ENCODE assay signal across 14 cellular contexts in the genomic region with DNA sequence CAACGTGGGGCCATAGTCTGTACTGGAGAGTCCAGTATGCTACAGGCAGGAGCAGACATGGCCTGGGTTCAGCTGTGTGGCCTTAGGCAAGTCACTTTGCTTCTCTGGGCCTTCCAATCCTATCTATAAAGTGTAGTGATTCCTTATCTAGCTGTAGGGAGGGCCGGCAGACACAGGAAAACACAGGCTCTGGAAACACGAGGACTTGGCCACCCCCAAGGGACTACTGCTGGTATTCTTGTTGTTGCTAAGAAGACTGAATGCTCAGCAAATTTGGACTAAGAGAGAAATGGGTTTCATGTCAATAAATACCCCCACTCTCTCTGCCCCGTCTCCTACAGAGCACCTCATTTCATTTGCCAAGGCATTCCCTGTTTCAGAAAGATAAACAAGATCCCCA.
A peak's percentile ranks its signal among the peaks of the same experiment; 100 is the strongest.
DNase-seq lines count a peak whose midpoint lies in the region; ATAC-seq and TF ChIP-seq lines count a peak whose summit lies in the region.
"Had no signal": no experiment of that assay in that cellular context is flagged by ENCODE, and none has a peak within 500 bp of the region (broad histone marks: within the 10 kb centered on the region; RNA-seq: fewer than 3 reads in every experiment).

No MANE protein-coding gene starts in this region.

- no peaks in the 10 kb centered on the region for H4K20me1 ChIP-seq in hepatocyte (ENCODE audit: insufficient read depth, poor library complexity, severe bottlenecking)

- intact Hi-C loops in thyroid gland (cut with DNase I), result no loop called here

- peak; percentile 3 for DNase-seq in RWPE2 (ENCODE audit: low spot score)
- peak; percentile 8 for DNase-seq in choroid plexus epithelial cell (ENCODE audit: low read depth)
- no peak for DNase-seq in hepatocyte (ENCODE audit: low spot score)
- DNase-seq in thyroid gland, result no peak
- DNase-seq in NCI-H524 (lab: John Stamatoyannopoulos, UW), result no peak
- DNase-seq: ACHN; C1 segment of cervical spinal cord; CD8-positive, alpha-beta memory T cell; NCI-H1105; NCI-H2081 treated with DMSO at 0.1 percent for 48 hours; NCI-H774; OCI-M1 had no signal

- TF ChIP-seq POLR2A in thyroid gland (IDR thresholded peaks at IDR 0.05) (no peak), GM18505 (IDR thresholded peaks at IDR 0.05; ENCODE audit: borderline replicate concordance, extremely low read depth, insufficient read depth, insufficient read length) (no peak)

- H3K27me3 ChIP-seq in RWPE2 (ENCODE audit: insufficient read depth, poor library complexity, severe bottlenecking), result peaks cover 7% of the 10 kb centered on the region
- H3K27me3 ChIP-seq in hepatocyte, result no peaks in the 10 kb centered on the region
- H3K27me3 ChIP-seq in thyroid gland, result no peaks in the 10 kb centered on the region

- H3K27ac ChIP-seq in RWPE2 (ENCODE audit: poor library complexity, severe bottlenecking) (no peak overlapping the region), hepatocyte (peak overlapping the region; percentile 46), thyroid gland (peak overlapping the region; percentile 46 to 85 (median 81))

- H3K36me3 ChIP-seq in RWPE2 (ENCODE audit: low read depth) (no peaks in the 10 kb centered on the region), hepatocyte (replicated peaks; ENCODE audit: insufficient read depth, low read depth) (no peaks in the 10 kb centered on the region), thyroid gland (no peaks in the 10 kb centered on the region)

- no peak overlapping the region for H2AFZ ChIP-seq in hepatocyte

- no peaks in the 10 kb centered on the region for H3K9me3 ChIP-seq in RWPE2 (ENCODE audit: severe bottlenecking)
- H3K9me3 ChIP-seq in hepatocyte (ENCODE audit: low read depth), result no peaks in the 10 kb centered on the region
- no peaks in the 10 kb centered on the region for H3K9me3 ChIP-seq in thyroid gland

- ATAC-seq in RWPE2 (ENCODE audit: low read depth) (no peak), GM18505 (IDR thresholded peaks at IDR 0.05; ENCODE audit: unreplicated experiment) (no peak), SK-N-SH treated with all-trans-retinoic acid at 6 μM for 48 hours (no peak)

- WGBS in hepatocyte (ENCODE audit: low lambda C conversion rate, missing lambda C conversion rate), result 46% methylated on average over 4 of the region's 4 CpGs
- 27 to 28% methylated on average over 4 of the region's 4 CpGs for WGBS in thyroid gland, 2 donors

- TF ChIP-seq CTCF in RWPE2 (IDR thresholded peaks at IDR 0.05; ENCODE audit: poor library complexity, severe bottlenecking) (no peak), choroid plexus epithelial cell (conservative IDR thresholded peaks at IDR 0.05; ENCODE audit: low read depth, low read length) (no peak), hepatocyte (IDR thresholded peaks at IDR 0.05; ENCODE audit: poor library complexity) (no peak), thyroid gland (IDR thresholded peaks at IDR 0.05) (no peak)

- no peaks in the 10 kb centered on the region for H3K79me2 ChIP-seq in hepatocyte

- H3K4me1 ChIP-seq in RWPE2 (ENCODE audit: insufficient read depth, poor library complexity, severe bottlenecking), result no peaks in the 10 kb centered on the region
- peaks cover 6% of the 10 kb centered on the region for H3K4me1 ChIP-seq in hepatocyte (ENCODE audit: insufficient read depth)
- H3K4me1 ChIP-seq in thyroid gland, result peaks cover 31 to 44% of the 10 kb centered on the region in 2 donors

- no peak overlapping the region for H3K4me2 ChIP-seq in hepatocyte

- no peak overlapping the region for H3K4me3 ChIP-seq in RWPE2 (ENCODE audit: severe bottlenecking)
- no peak overlapping the region for H3K4me3 ChIP-seq in choroid plexus epithelial cell (ENCODE audit: low read depth, low read length)
- no peak overlapping the region for H3K4me3 ChIP-seq in hepatocyte
- no peak overlapping the region for H3K4me3 ChIP-seq in thyroid gland (replicated peaks in 1 of 3)

- no peaks in the 10 kb centered on the region for H3K9me2 ChIP-seq in hepatocyte (replicated peaks; ENCODE audit: insufficient read depth)

TF ChIP-seq in SK-N-SH treated with all-trans-retinoic acid at 6 μM for 48 hours, 23 proteins besides CTCF, POLR2A, EP300 and RAD21:
- TF ChIP-seq TOX (CRISPR knock-in tag; IDR thresholded peaks at IDR 0.05; ENCODE audit: borderline replicate concordance) (no peak), PPARA (CRISPR knock-in tag; IDR thresholded peaks at IDR 0.05; ENCODE audit: borderline replicate concordance) (no peak), ISL1 (CRISPR knock-in tag; IDR thresholded peaks at IDR 0.05) (no peak), ARNTL (CRISPR knock-in tag; IDR thresholded peaks at IDR 0.05; ENCODE audit: borderline replicate concordance, low read depth) (no peak), ZFP30 (CRISPR knock-in tag; IDR thresholded peaks at IDR 0.05) (no peak)
- TF ChIP-seq, protein P1, sequence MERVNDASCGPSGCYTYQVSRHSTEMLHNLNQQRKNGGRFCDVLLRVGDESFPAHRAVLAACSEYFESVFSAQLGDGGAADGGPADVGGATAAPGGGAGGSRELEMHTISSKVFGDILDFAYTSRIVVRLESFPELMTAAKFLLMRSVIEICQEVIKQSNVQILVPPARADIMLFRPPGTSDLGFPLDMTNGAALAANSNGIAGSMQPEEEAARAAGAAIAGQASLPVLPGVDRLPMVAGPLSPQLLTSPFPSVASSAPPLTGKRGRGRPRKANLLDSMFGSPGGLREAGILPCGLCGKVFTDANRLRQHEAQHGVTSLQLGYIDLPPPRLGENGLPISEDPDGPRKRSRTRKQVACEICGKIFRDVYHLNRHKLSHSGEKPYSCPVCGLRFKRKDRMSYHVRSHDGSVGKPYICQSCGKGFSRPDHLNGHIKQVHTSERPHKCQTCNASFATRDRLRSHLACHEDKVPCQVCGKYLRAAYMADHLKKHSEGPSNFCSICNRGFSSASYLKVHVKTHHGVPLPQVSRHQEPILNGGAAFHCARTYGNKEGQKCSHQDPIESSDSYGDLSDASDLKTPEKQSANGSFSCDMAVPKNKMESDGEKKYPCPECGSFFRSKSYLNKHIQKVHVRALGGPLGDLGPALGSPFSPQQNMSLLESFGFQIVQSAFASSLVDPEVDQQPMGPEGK (CRISPR knock-in tag; IDR thresholded peaks at IDR 0.05; ENCODE audit: borderline replicate concordance), result no peak
- TF ChIP-seq, protein P2, sequence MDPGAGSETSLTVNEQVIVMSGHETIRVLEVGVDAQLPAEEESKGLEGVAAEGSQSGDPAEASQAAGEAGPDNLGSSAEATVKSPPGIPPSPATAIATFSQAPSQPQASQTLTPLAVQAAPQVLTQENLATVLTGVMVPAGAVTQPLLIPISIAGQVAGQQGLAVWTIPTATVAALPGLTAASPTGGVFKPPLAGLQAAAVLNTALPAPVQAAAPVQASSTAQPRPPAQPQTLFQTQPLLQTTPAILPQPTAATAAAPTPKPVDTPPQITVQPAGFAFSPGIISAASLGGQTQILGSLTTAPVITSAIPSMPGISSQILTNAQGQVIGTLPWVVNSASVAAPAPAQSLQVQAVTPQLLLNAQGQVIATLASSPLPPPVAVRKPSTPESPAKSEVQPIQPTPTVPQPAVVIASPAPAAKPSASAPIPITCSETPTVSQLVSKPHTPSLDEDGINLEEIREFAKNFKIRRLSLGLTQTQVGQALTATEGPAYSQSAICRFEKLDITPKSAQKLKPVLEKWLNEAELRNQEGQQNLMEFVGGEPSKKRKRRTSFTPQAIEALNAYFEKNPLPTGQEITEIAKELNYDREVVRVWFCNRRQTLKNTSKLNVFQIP (CRISPR knock-in tag; IDR thresholded peaks at IDR 0.05; ENCODE audit: borderline replicate concordance, low read depth), result no peak

Comparison
In these comparisons a context has a peak if more than half of its experiments do, and no peak if none do; other contexts are left out.
1. DNase-seq: peak in RWPE2 (single experiment) and choroid plexus epithelial cell (single experiment); none in hepatocyte (single experiment), thyroid gland (0 of 2) and NCI-H524 (0 of 2).